ENCODE assay signal across 8 cellular contexts in the genomic region with DNA sequence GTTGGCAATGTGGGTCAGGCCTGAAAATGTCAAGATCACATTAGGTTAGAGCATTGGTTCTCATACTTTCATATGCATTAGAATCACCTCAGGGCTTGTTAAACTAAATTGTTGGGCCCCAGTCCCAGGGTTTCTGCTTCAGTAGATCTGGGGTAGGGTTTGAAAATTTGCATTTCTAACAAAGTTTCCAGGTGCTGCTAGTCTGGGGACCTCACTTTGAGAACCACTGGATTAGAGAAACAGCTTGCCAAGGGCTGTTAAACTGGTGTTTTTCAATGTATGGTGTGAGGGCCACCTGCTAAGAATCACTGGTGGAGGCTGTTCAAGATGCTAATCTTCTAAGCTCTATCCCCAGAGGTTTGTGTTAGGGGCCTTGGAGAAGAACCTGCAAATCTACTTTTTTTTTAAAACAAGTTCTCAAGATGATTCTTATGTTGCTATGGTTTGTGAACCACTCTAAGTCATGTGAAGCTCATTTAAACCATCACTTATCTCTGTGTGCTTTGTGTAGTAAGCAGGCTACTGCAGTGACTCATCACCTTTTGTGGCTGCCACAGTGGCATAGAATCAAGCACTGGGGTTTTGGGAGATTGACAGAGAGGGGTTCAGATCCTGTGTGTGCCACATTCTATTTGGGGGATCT.
A peak's percentile ranks its signal among the peaks of the same experiment; 100 is the strongest.
DNase-seq lines count a peak whose midpoint lies in the region; ATAC-seq lines count a peak whose summit lies in the region.

No MANE protein-coding gene starts in this region.

- H3K27me3 ChIP-seq in HAP-1 (ENCODE audit: low read depth), result no peaks in the 10 kb centered on the region; the same call in 1 of the 2 replicates

- H3K9me3 ChIP-seq in HAP-1, result no peaks in the 10 kb centered on the region; the same call in 1 of the 2 replicates

- in situ Hi-C loops in HAP-1 (cut with MboI; ENCODE audit: low sequenced_read_pairs), result no loop called here

- ATAC-seq in GM18868 (IDR thresholded peaks at IDR 0.05; ENCODE audit: unreplicated experiment) (peak; percentile 91), HG02588 (IDR thresholded peaks at IDR 0.05; ENCODE audit: unreplicated experiment) (peak; percentile 89)

- H3K4me3 ChIP-seq in HAP-1, result no peak overlapping the region

- H3K4me1 ChIP-seq in HAP-1, result no peaks in the 10 kb centered on the region

- H3K36me3 ChIP-seq in HAP-1 (replicated peaks), result no peaks in the 10 kb centered on the region

- DNase-seq in NCI-H226, result peak; percentile 23
- DNase-seq in myocyte (ENCODE audit: low read depth), result peak; percentile 12
- DNase-seq in COLO668 (lab: John Stamatoyannopoulos, UW; ENCODE audit: unreplicated experiment), result no peak
- no peak for DNase-seq in HuH-7.5 (ENCODE audit: low spot score)
- no peak for DNase-seq in HAP-1 (ENCODE audit: low spot score in 2 of 2)
- no peak for DNase-seq in 8988T

Comparison
In these comparisons a context has a peak if more than half of its experiments do, and no peak if none do; other contexts are left out.
1. DNase-seq: peak in NCI-H226 (single experiment) and myocyte (single experiment); none in COLO668 (single experiment), HuH-7.5 (single experiment), HAP-1 (0 of 2) and 8988T (single experiment).